29 cellular contexts compared by ENCODE assay signal in genomic region chr3:7367968-7368367, GRCh38.
"Had no signal": no experiment of that assay in that cellular context is flagged by ENCODE, and none has a peak within 500 bp of the region (broad histone marks: within the 10 kb centered on the region; RNA-seq: fewer than 3 reads in every experiment).

No MANE protein-coding gene starts in this region.

- H3K4me3 ChIP-seq: adrenal gland, body of pancreas, cardiac muscle cell, coronary artery, dorsolateral prefrontal cortex had no signal

- FAIRE-seq: frontal cortex had no signal

- H3K9me3 ChIP-seq: adrenal gland, body of pancreas had no signal

- H3K36me3 ChIP-seq: adrenal gland, cardiac muscle cell had no signal

- DNase-seq: activated CD4-positive, alpha-beta memory T cell treated with anti-CD3 and anti-CD28 coated beads for 36 hours; activated CD4-positive, alpha-beta T cell treated with anti-CD3 and anti-CD28 coated beads for 36 hours; activated CD4-positive, alpha-beta T cell treated with anti-CD3 and anti-CD28 coated beads, Interleukin-2, amount 10 ng/mL, durations not matched to agents 24 days and 14 days; activated CD4-positive, CD25-positive, alpha-beta regulatory T cell; activated CD4-positive, CD25-positive, alpha-beta regulatory T cell treated with anti-CD3 and anti-CD28 coated beads, Interleukin-2, amount 50 U/mL, for 72 hours; activated CD8-positive, alpha-beta memory T cell treated with anti-CD3 and anti-CD28 coated beads, Interleukin-2, amount 10 ng/mL, durations not matched to agents 7 days and 5 days; activated CD8-positive, alpha-beta memory T cell treated with anti-CD3 and anti-CD28 coated beads, Interleukin-2, amount 50 U/mL, for 4 hours; activated CD8-positive, alpha-beta T cell treated with anti-CD3 and anti-CD28 coated beads, Interleukin-2, amount 10 ng/mL, durations not matched to agents 7 days and 5 days; activated effector memory CD4-positive, alpha-beta T cell treated with anti-CD3 and anti-CD28 coated beads, Interleukin-2, amount 50 U/mL, for 16 hours; activated naive CD4-positive, alpha-beta T cell treated with anti-CD3 and anti-CD28 coated beads for 36 hours; activated naive CD8-positive, alpha-beta T cell treated with anti-CD3 and anti-CD28 coated beads for 36 hours; activated naive CD8-positive, alpha-beta T cell treated with anti-CD3 and anti-CD28 coated beads, Interleukin-2, amount 50 U/mL, for 24 hours; activated T-cell treated with anti-CD3 and anti-CD28 coated beads, Interleukin-2, amount 50 U/mL, for 1 hour; activated T-cell treated with anti-CD3 and anti-CD28 coated beads, Interleukin-2, amount 50 U/mL, for 48 hours; adrenal gland; amygdala; aorta; body of pancreas; central memory CD4-positive, alpha-beta T cell; dorsolateral prefrontal cortex; effector memory CD4-positive, alpha-beta T cell; endodermal cell; foreskin fibroblast; head of caudate nucleus; T-helper 2 cell had no signal

- H3K4me1 ChIP-seq: adrenal gland had no signal

- H3K27ac ChIP-seq: adrenal gland, body of pancreas, cardiac muscle cell, coronary artery, dorsolateral prefrontal cortex had no signal

- ATAC-seq: activated CD4-positive, alpha-beta T cell treated with anti-CD3 and anti-CD28 coated beads for 36 hours; activated CD8-positive, alpha-beta memory T cell treated with anti-CD3 and anti-CD28 coated beads, Interleukin-2, amount 10 ng/mL, durations not matched to agents 7 days and 5 days; activated CD8-positive, alpha-beta T cell treated with anti-CD3 and anti-CD28 coated beads, Interleukin-2, amount 10 ng/mL, durations not matched to agents 7 days and 5 days; activated naive CD8-positive, alpha-beta T cell treated with anti-CD3 and anti-CD28 coated beads, Interleukin-2, amount 50 U/mL, for 24 hours; body of pancreas; esophagus mucosa had no signal

- H3K27me3 ChIP-seq: adrenal gland, body of pancreas, cardiac muscle cell, dorsolateral prefrontal cortex had no signal
